In genomic region chr3:49803464-49804140, GRCh38 we compare ENCODE assay signal across 9 cellular contexts. TPM values are rescaled to one million over a fixed set of nuclear protein-coding genes. Genes with fewer than 3 reads are reported as not detected.
A peak's percentile ranks its signal among the peaks of the same experiment; 100 is the strongest.
DNase-seq lines count a peak whose midpoint lies in the region; ATAC-seq and TF ChIP-seq lines count a peak whose summit lies in the region.
"Had no signal": no experiment of that assay in that cellular context is flagged by ENCODE, and none has a peak within 500 bp of the region (broad histone marks: within the 10 kb centered on the region; RNA-seq: fewer than 3 reads in every experiment).

No MANE protein-coding gene starts in this region.

- H3K4me1 Mint-ChIP-seq in activated T-helper 2 cell treated with anti-CD3 and anti-CD28 coated beads, Interferon-gamma antibody, Interleukin-2, Interleukin-4, amounts not matched to agents 10 μg/mL and 5 μg/mL and 100 μg/mL, durations not matched to agents 14 hours and 24 hours and 36 hours (ENCODE audit: low read depth): peaks cover 22% of the 10 kb centered on the region

- peak overlapping the region; percentile 1 for H3K18ac ChIP-seq in trophoblast cell (ENCODE audit: low read length)

- peak overlapping the region; percentile 38 for H2AFZ ChIP-seq in trophoblast cell (ENCODE audit: insufficient read depth, low read length, poor library complexity)

- no peak overlapping the region for H2AK5ac ChIP-seq in trophoblast cell (ENCODE audit: low read length)

- H2BK5ac ChIP-seq in trophoblast cell (ENCODE audit: low read depth, low read length, poor library complexity): no peak overlapping the region

- H3K23ac ChIP-seq in trophoblast cell (ENCODE audit: low read length): no peak overlapping the region

- peaks cover 26% of the 10 kb centered on the region for H3K79me1 ChIP-seq in trophoblast cell (ENCODE audit: low read length)

- no peak overlapping the region for H2BK12ac ChIP-seq in trophoblast cell (ENCODE audit: low read length)

- peaks cover 9% of the 10 kb centered on the region for H3K36me3 Mint-ChIP-seq in activated T-helper 2 cell treated with anti-CD3 and anti-CD28 coated beads, Interferon-gamma antibody, Interleukin-2, Interleukin-4, amounts not matched to agents 10 μg/mL and 5 μg/mL and 100 μg/mL, durations not matched to agents 14 hours and 24 hours and 36 hours (ENCODE audit: low read depth)

- peaks cover 38 to 42% of the 10 kb centered on the region in 2 experiments for H3K4me1 ChIP-seq in trophoblast cell (ENCODE audit: control insufficient read depth in 1 of 2, insufficient read depth in 2 of 2, low read length in 2 of 2)

- intact Hi-C loops in activated T-helper 2 cell treated with anti-CD3 and anti-CD28 coated beads, Interferon-gamma antibody, Interleukin-2, Interleukin-4, amounts not matched to agents 10 μg/mL and 5 μg/mL and 100 μg/mL, durations not matched to agents 14 hours and 24 hours and 36 hours (cut with micrococcal nuclease): loop anchor here (1.0 to 2.0 kb wide), 2 partner anchors 17 to 103 kb away; partner anchors contain the start of gene IP6K1

- no peaks in the 10 kb centered on the region for H3K9me3 Mint-ChIP-seq in activated T-helper 2 cell treated with anti-CD3 and anti-CD28 coated beads, Interferon-gamma antibody, Interleukin-2, Interleukin-4, amounts not matched to agents 10 μg/mL and 5 μg/mL and 100 μg/mL, durations not matched to agents 14 hours and 24 hours and 36 hours

- H3K9ac ChIP-seq in trophoblast cell (ENCODE audit: low read length): no peak overlapping the region

- H4K8ac ChIP-seq in trophoblast cell (ENCODE audit: low read depth, low read length): peak overlapping the region; percentile 19

- H3K9me3 ChIP-seq in trophoblast cell (ENCODE audit: insufficient read depth, low read depth, low read length): no peaks in the 10 kb centered on the region

- H3K27ac Mint-ChIP-seq in activated T-helper 2 cell treated with anti-CD3 and anti-CD28 coated beads, Interferon-gamma antibody, Interleukin-2, Interleukin-4, amounts not matched to agents 10 μg/mL and 5 μg/mL and 100 μg/mL, durations not matched to agents 14 hours and 24 hours and 36 hours: no peak overlapping the region

- H3K27me3 ChIP-seq in trophoblast cell (ENCODE audit: insufficient read depth, low read length): no peaks in the 10 kb centered on the region

- H3K36me3 ChIP-seq in trophoblast cell (ENCODE audit: control insufficient read depth in 1 of 2, insufficient read depth in 2 of 2, low read length in 2 of 2): no peaks in the 10 kb centered on the region

- H3K4me3 ChIP-seq in HFF-Myc (replicated peaks; ENCODE audit: low read depth, low read length) (peak overlapping the region; percentile 69), fibroblast of villous mesenchyme (ENCODE audit: low read depth, low read length) (peak overlapping the region; percentile 93), trophoblast cell (ENCODE audit: low read depth, low read length) (peak overlapping the region; percentile 85)

- H2BK120ac ChIP-seq in trophoblast cell (ENCODE audit: insufficient read depth, low read length, poor library complexity): no peak overlapping the region

- peak overlapping the region; percentile 100 for H3K4me2 ChIP-seq in trophoblast cell (ENCODE audit: low read length)

- DNase-seq in EL: peak; percentile 54
- DNase-seq in HFF-Myc (ENCODE audit: extremely low read depth, low read depth): no peak
- DNase-seq in NCI-H69 (lab: John Stamatoyannopoulos, UW): peak; percentile 67
- no peak for DNase-seq in activated T-helper 2 cell treated with anti-CD3 and anti-CD28 coated beads, Interferon-gamma antibody, Interleukin-2, Interleukin-4, amounts not matched to agents 10 μg/mL and 5 μg/mL and 100 μg/mL, durations not matched to agents 14 hours and 24 hours and 36 hours (ENCODE audit: low spot score)
- DNase-seq in fibroblast of villous mesenchyme (ENCODE audit: low read depth): no peak
- DNase-seq in trophoblast cell: peak in 1 of 2 donors; percentile 18
- no peak for DNase-seq in inferior parietal cortex (ENCODE audit: extremely low spot score)

- H4K12ac ChIP-seq in trophoblast cell (ENCODE audit: low read depth, low read length): no peak overlapping the region

- peaks cover 17% of the 10 kb centered on the region for H3K27me3 Mint-ChIP-seq in activated T-helper 2 cell treated with anti-CD3 and anti-CD28 coated beads, Interferon-gamma antibody, Interleukin-2, Interleukin-4, amounts not matched to agents 10 μg/mL and 5 μg/mL and 100 μg/mL, durations not matched to agents 14 hours and 24 hours and 36 hours (ENCODE audit: low read depth)

- peak overlapping the region; percentile 45 for H4K91ac ChIP-seq in trophoblast cell (ENCODE audit: low read depth, low read length)

- no peak overlapping the region for H3K27ac ChIP-seq in trophoblast cell (ENCODE audit: low read depth, low read length)

- TF ChIP-seq CTCF in HFF-Myc (IDR thresholded peaks at IDR 0.05; ENCODE audit: low read depth, low read length, missing control alignments) (no peak), fibroblast of villous mesenchyme (IDR thresholded peaks at IDR 0.05; ENCODE audit: insufficient read depth, low read depth, low read length) (no peak)

- peaks cover 1% of the 10 kb centered on the region for H3K79me2 ChIP-seq in trophoblast cell (ENCODE audit: control insufficient read depth, insufficient read depth, low read length, poor library complexity)

- ATAC-seq in HG02571 (IDR thresholded peaks at IDR 0.05; ENCODE audit: unreplicated experiment): no peak

- H3K4me3 Mint-ChIP-seq in activated T-helper 2 cell treated with anti-CD3 and anti-CD28 coated beads, Interferon-gamma antibody, Interleukin-2, Interleukin-4, amounts not matched to agents 10 μg/mL and 5 μg/mL and 100 μg/mL, durations not matched to agents 14 hours and 24 hours and 36 hours (ENCODE audit: low read depth): peak overlapping the region; percentile 83

- H3K4ac ChIP-seq in trophoblast cell (ENCODE audit: low read depth, low read length): no peak overlapping the region

- no CpG with 5 or more reads among the region's 41 CpGs for WGBS in trophoblast cell (ENCODE audit: extremely low coverage, insufficient coverage, insufficient read length)

- no peak overlapping the region for H3K14ac ChIP-seq in trophoblast cell (ENCODE audit: low read length)

RNA-seq across cellular contexts. Expression of gene INKA1, which starts 0.5 kb away (rescaled TPM):
- 1.2 and 2.3 TPM in 2 replicates for total RNA-seq in activated T-helper 2 cell treated with anti-CD3 and anti-CD28 coated beads, Interferon-gamma antibody, Interleukin-2, Interleukin-4, amounts not matched to agents 10 μg/mL and 5 μg/mL and 100 μg/mL, durations not matched to agents 14 hours and 24 hours and 36 hours
- total RNA-seq in fibroblast of villous mesenchyme: 4.7 and 11.0 TPM in 2 replicates
- 2.0 and 2.5 TPM in 2 replicates for polyA plus RNA-seq in trophoblast cell (2013)

RNA-seq across cellular contexts. Expression of gene CDHR4, which starts 3.9 kb away (rescaled TPM):
- total RNA-seq in activated T-helper 2 cell treated with anti-CD3 and anti-CD28 coated beads, Interferon-gamma antibody, Interleukin-2, Interleukin-4, amounts not matched to agents 10 μg/mL and 5 μg/mL and 100 μg/mL, durations not matched to agents 14 hours and 24 hours and 36 hours: 0.16 TPM in 1 of 2 replicates, not detected in the other
- not detected in 2 replicates for total RNA-seq in fibroblast of villous mesenchyme
- 0.07 TPM in 1 of 2 replicates, not detected in the other for polyA plus RNA-seq in trophoblast cell (2013)
- total RNA-seq: T-helper 2 cell treated with Interferon-gamma antibody and Interleukin-4, amounts not matched to agents 100 ng/mL and 5 ng/mL, for 36 hours had no signal

RNA-seq across cellular contexts. Expression of gene UBA7, which starts 10.2 kb away (rescaled TPM):
- total RNA-seq in activated T-helper 2 cell treated with anti-CD3 and anti-CD28 coated beads, Interferon-gamma antibody, Interleukin-2, Interleukin-4, amounts not matched to agents 10 μg/mL and 5 μg/mL and 100 μg/mL, durations not matched to agents 14 hours and 24 hours and 36 hours: 92.0 and 95.7 TPM in 2 replicates
- total RNA-seq in fibroblast of villous mesenchyme: 44.0 and 48.0 TPM in 2 replicates
- 2.0 and 2.7 TPM in 2 replicates for polyA plus RNA-seq in trophoblast cell (2013)

RNA-seq across cellular contexts. Expression of gene IP6K1, which starts 17.3 kb away (rescaled TPM):
- 36.9 and 40.7 TPM in 2 replicates for total RNA-seq in activated T-helper 2 cell treated with anti-CD3 and anti-CD28 coated beads, Interferon-gamma antibody, Interleukin-2, Interleukin-4, amounts not matched to agents 10 μg/mL and 5 μg/mL and 100 μg/mL, durations not matched to agents 14 hours and 24 hours and 36 hours
- total RNA-seq in fibroblast of villous mesenchyme: 45.1 and 47.9 TPM in 2 replicates
- 20.4 and 20.9 TPM in 2 replicates for polyA plus RNA-seq in trophoblast cell (2013)

RNA-seq across cellular contexts. Expression of gene TRAIP, which starts 52.8 kb away (rescaled TPM):
- 21.0 and 26.6 TPM in 2 replicates for total RNA-seq in activated T-helper 2 cell treated with anti-CD3 and anti-CD28 coated beads, Interferon-gamma antibody, Interleukin-2, Interleukin-4, amounts not matched to agents 10 μg/mL and 5 μg/mL and 100 μg/mL, durations not matched to agents 14 hours and 24 hours and 36 hours
- 3.0 and 3.5 TPM in 2 replicates for total RNA-seq in fibroblast of villous mesenchyme
- 11.4 and 12.4 TPM in 2 replicates for polyA plus RNA-seq in trophoblast cell (2013)

Comparison
In these comparisons a context has a peak if more than half of its experiments do, and no peak if none do; other contexts are left out.
1. DNase-seq: peak in EL (single experiment) and NCI-H69 (single experiment); none in HFF-Myc (single experiment), activated T-helper 2 cell treated with anti-CD3 and anti-CD28 coated beads, Interferon-gamma antibody, Interleukin-2, Interleukin-4, amounts not matched to agents 10 μg/mL and 5 μg/mL and 100 μg/mL, durations not matched to agents 14 hours and 24 hours and 36 hours (single experiment), fibroblast of villous mesenchyme (single experiment) and inferior parietal cortex (single experiment).
2. Peak in every context shown above with its lines, with median percentiles within 50 percentile points of each other: H3K4me3 ChIP-seq.